In genomic region chr1:39663559-39663958, GRCh38 we compare ENCODE assay signal across 15 cellular contexts. TPM values are rescaled to one million over a fixed set of nuclear protein-coding genes. Genes with fewer than 3 reads are reported as not detected.
"Had no signal": no experiment of that assay in that cellular context is flagged by ENCODE, and none has a peak within 500 bp of the region (broad histone marks: within the 10 kb centered on the region; RNA-seq: fewer than 3 reads in every experiment).

No MANE protein-coding gene starts in this region.

- H3K4me3 ChIP-seq: mucosa of descending colon, pancreas, thoracic aorta, upper lobe of right lung had no signal

- ATAC-seq: left colon; mucosa of descending colon; naive thymus-derived CD4-positive, alpha-beta T cell; pancreas; upper lobe of right lung had no signal

- H3K4me3 Mint-ChIP-seq: activated naive CD8-positive, alpha-beta T cell treated with anti-CD3 and anti-CD28 coated beads, Interleukin-2, amount 10 ng/mL, durations not matched to agents 7 days and 5 days; naive thymus-derived CD4-positive, alpha-beta T cell had no signal

- DNase-seq: activated CD4-positive, alpha-beta T cell treated with anti-CD3 and anti-CD28 coated beads, Interleukin-2, amount 50 U/mL, for 1 hour; activated CD8-positive, alpha-beta memory T cell treated with anti-CD3 and anti-CD28 coated beads for 24 hours; activated naive CD8-positive, alpha-beta T cell treated with anti-CD3 and anti-CD28 coated beads, Interleukin-2, amount 10 ng/mL, durations not matched to agents 7 days and 5 days; cerebellar nuclear complex; effector CD8-positive, alpha-beta T cell; foreskin melanocyte; head of caudate nucleus; left colon; mucosa of descending colon; naive thymus-derived CD4-positive, alpha-beta T cell; stimulated activated CD4-positive, alpha-beta T cell treated with anti-CD3 and anti-CD28 coated beads, Interleukin-12 subunit alpha, Interleukin-12 subunit beta, amount 100 ng/mL, for 4 hours; stimulated activated CD4-positive, alpha-beta T cell treated with anti-CD3 and anti-CD28 coated beads, Interleukin-2, amount 100 ng/mL, for 24 hours; upper lobe of right lung had no signal

- H3K27me3 ChIP-seq: pancreas, upper lobe of right lung had no signal

- H3K36me3 Mint-ChIP-seq: activated naive CD8-positive, alpha-beta T cell treated with anti-CD3 and anti-CD28 coated beads, Interleukin-2, amount 10 ng/mL, durations not matched to agents 7 days and 5 days; naive thymus-derived CD4-positive, alpha-beta T cell had no signal

- H3K27ac Mint-ChIP-seq: activated naive CD8-positive, alpha-beta T cell treated with anti-CD3 and anti-CD28 coated beads, Interleukin-2, amount 10 ng/mL, durations not matched to agents 7 days and 5 days had no signal

- H3K36me3 ChIP-seq: pancreas, thoracic aorta, upper lobe of right lung had no signal

- H3K9me3 Mint-ChIP-seq: activated naive CD8-positive, alpha-beta T cell treated with anti-CD3 and anti-CD28 coated beads, Interleukin-2, amount 10 ng/mL, durations not matched to agents 7 days and 5 days; naive thymus-derived CD4-positive, alpha-beta T cell had no signal

RNA-seq across cellular contexts. Expression of gene NT5C1A, which starts 8.3 kb away (rescaled TPM):
- total RNA-seq: activated naive CD8-positive, alpha-beta T cell treated with anti-CD3 and anti-CD28 coated beads, Interleukin-2, amount 10 ng/mL, durations not matched to agents 7 days and 5 days; left colon had no signal

RNA-seq across cellular contexts. Expression of gene HEYL, which starts 24.1 kb away (rescaled TPM):
- total RNA-seq: activated naive CD8-positive, alpha-beta T cell treated with anti-CD3 and anti-CD28 coated beads, Interleukin-2, amount 10 ng/mL, durations not matched to agents 7 days and 5 days had no signal
